In genomic region chr15:63596666-63597032, GRCh38 we compare ENCODE assay signal across 1 cellular context.
TF ChIP-seq lines count a peak whose summit lies in the region.

No MANE protein-coding gene starts in this region.

TF ChIP-seq in HepG2, 621 proteins besides CTCF, POLR2A, EP300 and RAD21:
- no peak for TF ChIP-seq ZNF724P (CRISPR knock-in tag; IDR thresholded peaks at IDR 0.05; ENCODE audit: borderline replicate concordance)
